In the genomic region with DNA sequence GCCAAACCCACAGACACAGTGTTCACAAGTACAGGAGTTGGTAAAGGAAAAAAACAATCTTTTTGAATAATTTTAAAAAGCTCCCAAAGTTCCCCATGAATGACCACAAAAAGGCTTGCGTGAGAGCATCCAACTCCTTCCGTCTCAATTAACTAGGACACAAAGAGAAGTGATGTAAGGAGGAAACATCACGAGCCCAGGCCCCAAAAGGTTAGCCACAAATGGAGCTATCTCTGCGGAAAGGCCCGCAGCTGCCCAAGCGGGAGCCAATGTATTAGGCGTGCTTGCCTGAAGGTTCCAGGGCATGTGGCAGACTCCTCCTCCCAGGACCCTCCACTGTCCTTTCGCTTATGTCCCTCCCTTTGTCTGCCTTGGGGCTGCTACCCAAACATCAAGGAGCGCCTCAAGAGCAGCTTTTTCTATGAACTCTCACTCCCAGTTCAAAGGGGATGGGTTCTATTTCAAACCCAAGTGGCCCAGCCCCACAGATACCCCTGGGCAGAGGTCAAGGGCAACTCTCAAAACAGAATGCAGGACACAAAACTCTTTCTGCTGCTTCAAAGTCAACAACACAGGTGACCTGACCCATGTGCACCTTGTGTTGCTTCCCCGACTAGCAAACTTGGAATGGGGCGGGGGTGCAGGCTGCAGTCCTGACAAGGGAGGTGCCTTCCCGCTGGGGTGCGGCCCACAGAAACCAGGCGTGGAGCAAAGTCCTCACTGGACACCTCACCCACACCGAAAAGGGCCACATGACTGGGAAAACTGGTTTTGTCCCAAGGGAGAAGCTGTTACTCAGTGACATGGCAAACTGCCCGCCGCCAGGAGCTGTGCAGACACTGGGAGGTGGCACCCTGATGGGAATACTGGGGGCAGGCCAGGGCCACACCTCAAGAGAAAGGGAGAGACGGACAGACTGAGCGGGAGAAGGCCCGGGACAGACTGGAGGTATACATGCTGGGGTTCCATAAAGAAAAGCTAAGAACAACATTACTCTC, we compare ENCODE assay signal across 8 cellular contexts. TPM values are rescaled to one million over a fixed set of nuclear protein-coding genes. Genes with fewer than 3 reads are reported as not detected.
DNase-seq lines count a peak whose midpoint lies in the region; ATAC-seq and TF ChIP-seq lines count a peak whose summit lies in the region.

No MANE protein-coding gene starts in this region.

- no peak overlapping the region for H2AK5ac ChIP-seq in IMR-90 (ENCODE audit: low read depth, low read length)

- H3K36me3 ChIP-seq in IMR-90 (ENCODE audit: control insufficient read depth, insufficient read depth, low read length): peaks cover 19% of the 10 kb centered on the region
- peaks cover 27% of the 10 kb centered on the region for H3K36me3 ChIP-seq in left ventricle myocardium inferior

- H2BK5ac ChIP-seq in IMR-90 (ENCODE audit: low read depth, low read length, poor library complexity, severe bottlenecking): no peak overlapping the region

- CTCF ChIA-PET in IMR-90 (lab: Yijun Ruan, JAX): interaction anchor here (1.2 kb wide), 1 partner anchor 16 kb away, joined by 3 read pairs; no protein-coding TSS in a partner anchor

- no peak overlapping the region for H4K8ac ChIP-seq in IMR-90 (ENCODE audit: low read depth in 2 of 2, low read length in 2 of 2)

- H3K4me3 ChIP-seq in IMR-90 (ENCODE audit: insufficient read depth, low read depth, low read length) (no peak overlapping the region), left ventricle myocardium inferior (no peak overlapping the region)

- H3K14ac ChIP-seq in IMR-90 (replicated peaks; ENCODE audit: low read depth, low read length): no peak overlapping the region

- no peak for ATAC-seq in IMR-90 (ENCODE audit: low read depth)
- ATAC-seq in stimulated activated memory B cell treated with anti-CD40 and anti-IgM and Interleukin-4, amounts not matched to agents 10 μg/mL and 1 μg/mL and 100 μg/mL, for 72 hours: no peak
- ATAC-seq in HG03565 (IDR thresholded peaks at IDR 0.05; ENCODE audit: unreplicated experiment): no peak

- peaks cover 51 to 80% of the 10 kb centered on the region in 2 experiments for H3K79me1 ChIP-seq in IMR-90 (ENCODE audit: low read depth in 1 of 2, low read length in 2 of 2)

- no peak overlapping the region for H2BK20ac ChIP-seq in IMR-90 (ENCODE audit: low read depth, low read length)

- H4K91ac ChIP-seq in IMR-90 (ENCODE audit: insufficient read depth, low read depth, low read length): no peak overlapping the region

- no peaks in the 10 kb centered on the region for H3K27me3 Mint-ChIP-seq in activated T-helper 1 cell treated with anti-CD3 and anti-CD28 coated beads, Interleukin-12 subunit alpha, Interleukin-12 subunit beta, Interleukin-2, Interleukin-4 antibody, amounts not matched to agents 30 ng/mL and 10 ng/mL and 1 ng/mL, durations not matched to agents 14 hours and 24 hours and 36 hours (ENCODE audit: insufficient read depth)
- H3K27me3 Mint-ChIP-seq in stimulated activated memory B cell treated with anti-CD40 and anti-IgM and Interleukin-4, amounts not matched to agents 10 μg/mL and 1 μg/mL and 100 μg/mL, for 72 hours: no peaks in the 10 kb centered on the region

- POLR2A ChIA-PET in IMR-90 (lab: Charles Lee; ENCODE audit: unreplicated experiment): no interaction called here

- TF ChIP-seq RAD21 in IMR-90 (IDR thresholded peaks at IDR 0.05; ENCODE audit: low read length): no peak

- H3K4ac ChIP-seq in IMR-90 (ENCODE audit: low read depth, low read length): no peak overlapping the region

- WGBS in IMR-90 (ENCODE audit: extremely low coverage in 2 of 2, insufficient read length in 1 of 2), 2 experiments: 84% methylated on average over 5 of the region's 20 CpGs; no CpG with 5 or more reads in 1 of the 2 experiments

- H3K27ac ChIP-seq in IMR-90 (ENCODE audit: insufficient read depth, low read length): no peak overlapping the region
- H3K27ac ChIP-seq in left ventricle myocardium inferior (replicated peaks): peak overlapping the region; percentile 80

- no peak overlapping the region for H3K56ac ChIP-seq in IMR-90 (ENCODE audit: extremely low read depth, insufficient read depth, low read length)

- H3K27me3 ChIP-seq in IMR-90 (ENCODE audit: control insufficient read depth, insufficient read depth, low read length): no peaks in the 10 kb centered on the region
- no peaks in the 10 kb centered on the region for H3K27me3 ChIP-seq in left ventricle myocardium inferior (ENCODE audit: low read depth)

- TF ChIP-seq POLR2A in IMR-90 (IDR thresholded peaks at IDR 0.05; ENCODE audit: low read depth, low read length): no peak

- H3K4me2 ChIP-seq in IMR-90 (ENCODE audit: low read depth, low read length): no peak overlapping the region

- H3K27ac Mint-ChIP-seq in activated T-helper 1 cell treated with anti-CD3 and anti-CD28 coated beads, Interleukin-12 subunit alpha, Interleukin-12 subunit beta, Interleukin-2, Interleukin-4 antibody, amounts not matched to agents 30 ng/mL and 10 ng/mL and 1 ng/mL, durations not matched to agents 14 hours and 24 hours and 36 hours: peak overlapping the region; percentile 99
- H3K27ac Mint-ChIP-seq in stimulated activated memory B cell treated with anti-CD40 and anti-IgM and Interleukin-4, amounts not matched to agents 10 μg/mL and 1 μg/mL and 100 μg/mL, for 72 hours: peak overlapping the region; percentile 95

- dilution Hi-C loops in IMR-90 (cut with HindIII; ENCODE audit: low sequenced_read_pairs, unreplicated experiment): no loop called here

- intact Hi-C loops in IMR-90 (cut with micrococcal nuclease) (no loop called here), left ventricle myocardium inferior (cut with micrococcal nuclease) (no loop called here)
- intact Hi-C loops in activated T-helper 1 cell treated with anti-CD3 and anti-CD28 coated beads, Interleukin-12 subunit alpha, Interleukin-12 subunit beta, Interleukin-2, Interleukin-4 antibody, amounts not matched to agents 30 ng/mL and 10 ng/mL and 1 ng/mL, durations not matched to agents 14 hours and 24 hours and 36 hours (cut with micrococcal nuclease): loop anchor here (2.0 to 10.0 kb wide), 4 partner anchors 17 to 311 kb away; a partner anchor contains a TSS

- H4K5ac ChIP-seq in IMR-90 (ENCODE audit: low read depth, low read length): no peak overlapping the region

- no peak for DNase-seq in IMR-90
- no peak for DNase-seq in activated T-helper 1 cell treated with anti-CD3 and anti-CD28 coated beads, Interleukin-12 subunit alpha, Interleukin-12 subunit beta, Interleukin-2, Interleukin-4 antibody, amounts not matched to agents 30 ng/mL and 10 ng/mL and 1 ng/mL, durations not matched to agents 14 hours and 24 hours and 36 hours (ENCODE audit: low spot score)
- DNase-seq in left ventricle myocardium inferior: peak; percentile 77
- no peak for DNase-seq in HK-2 (ENCODE audit: unreplicated experiment)
- DNase-seq in DMS53 (lab: John Stamatoyannopoulos, UW): no peak
- no peak for DNase-seq in cerebellum (ENCODE audit: low spot score)

- peak overlapping the region; percentile 33; the same call in 1 of the 2 replicates for H3K23ac ChIP-seq in IMR-90 (ENCODE audit: low read depth, low read length)

- no peaks in the 10 kb centered on the region for H3K9me3 Mint-ChIP-seq in activated T-helper 1 cell treated with anti-CD3 and anti-CD28 coated beads, Interleukin-12 subunit alpha, Interleukin-12 subunit beta, Interleukin-2, Interleukin-4 antibody, amounts not matched to agents 30 ng/mL and 10 ng/mL and 1 ng/mL, durations not matched to agents 14 hours and 24 hours and 36 hours
- no peaks in the 10 kb centered on the region for H3K9me3 Mint-ChIP-seq in stimulated activated memory B cell treated with anti-CD40 and anti-IgM and Interleukin-4, amounts not matched to agents 10 μg/mL and 1 μg/mL and 100 μg/mL, for 72 hours

- TF ChIP-seq CTCF in IMR-90 (conservative IDR thresholded peaks at IDR 0.05; ENCODE audit: low read depth, low read length): no peak
- TF ChIP-seq CTCF in left ventricle myocardium inferior (IDR thresholded peaks at IDR 0.05; ENCODE audit: borderline replicate concordance): no peak

- H3K4me3 Mint-ChIP-seq in activated T-helper 1 cell treated with anti-CD3 and anti-CD28 coated beads, Interleukin-12 subunit alpha, Interleukin-12 subunit beta, Interleukin-2, Interleukin-4 antibody, amounts not matched to agents 30 ng/mL and 10 ng/mL and 1 ng/mL, durations not matched to agents 14 hours and 24 hours and 36 hours: peak overlapping the region; percentile 93
- H3K4me3 Mint-ChIP-seq in stimulated activated memory B cell treated with anti-CD40 and anti-IgM and Interleukin-4, amounts not matched to agents 10 μg/mL and 1 μg/mL and 100 μg/mL, for 72 hours: peak overlapping the region; percentile 4

- no peak overlapping the region for H3K18ac ChIP-seq in IMR-90 (ENCODE audit: low read depth, low read length)

- no peak overlapping the region for H2BK15ac ChIP-seq in IMR-90 (ENCODE audit: low read depth, low read length)

- no peak overlapping the region for H3K9ac ChIP-seq in IMR-90 (ENCODE audit: low read depth, low read length)

- H3K9me1 ChIP-seq in IMR-90 (ENCODE audit: insufficient read depth, low read length): peaks cover 27% of the 10 kb centered on the region

- BruUV-seq in IMR-90 (replicated peaks; lab: Mats Ljungman, UMichigan): no TSS peak

- H4K20me1 ChIP-seq in IMR-90 (ENCODE audit: insufficient read depth, low read length): peaks cover 65% of the 10 kb centered on the region

- H3K4me1 ChIP-seq in IMR-90 (ENCODE audit: control insufficient read depth, insufficient read depth, low read length) (peaks cover 7% of the 10 kb centered on the region; the same call in 1 of the 2 replicates), left ventricle myocardium inferior (peaks cover 70% of the 10 kb centered on the region)

- peak overlapping the region; percentile 43 for H2AFZ ChIP-seq in IMR-90 (replicated peaks; ENCODE audit: low read length, poor library complexity)

- H2BK120ac ChIP-seq in IMR-90 (ENCODE audit: low read depth, low read length): no peak overlapping the region

- H2AK9ac ChIP-seq in IMR-90 (replicated peaks; ENCODE audit: low read depth, low read length, poor library complexity): peak overlapping the region; percentile 19

- in situ Hi-C loops in IMR-90 (cut with MboI; ENCODE audit: low sequenced_read_pairs): no loop called here

- H3K9me3 ChIP-seq in IMR-90 (ENCODE audit: control insufficient read depth, insufficient read depth, low read length) (no peaks in the 10 kb centered on the region), left ventricle myocardium inferior (replicated peaks) (no peaks in the 10 kb centered on the region)

- H3K4me1 Mint-ChIP-seq in activated T-helper 1 cell treated with anti-CD3 and anti-CD28 coated beads, Interleukin-12 subunit alpha, Interleukin-12 subunit beta, Interleukin-2, Interleukin-4 antibody, amounts not matched to agents 30 ng/mL and 10 ng/mL and 1 ng/mL, durations not matched to agents 14 hours and 24 hours and 36 hours (ENCODE audit: low read depth): peaks cover 60% of the 10 kb centered on the region
- H3K4me1 Mint-ChIP-seq in stimulated activated memory B cell treated with anti-CD40 and anti-IgM and Interleukin-4, amounts not matched to agents 10 μg/mL and 1 μg/mL and 100 μg/mL, for 72 hours: peaks cover 61% of the 10 kb centered on the region

- peaks cover 40% of the 10 kb centered on the region for H3K36me3 Mint-ChIP-seq in activated T-helper 1 cell treated with anti-CD3 and anti-CD28 coated beads, Interleukin-12 subunit alpha, Interleukin-12 subunit beta, Interleukin-2, Interleukin-4 antibody, amounts not matched to agents 30 ng/mL and 10 ng/mL and 1 ng/mL, durations not matched to agents 14 hours and 24 hours and 36 hours (ENCODE audit: low read depth)
- peaks cover 23% of the 10 kb centered on the region for H3K36me3 Mint-ChIP-seq in stimulated activated memory B cell treated with anti-CD40 and anti-IgM and Interleukin-4, amounts not matched to agents 10 μg/mL and 1 μg/mL and 100 μg/mL, for 72 hours

RNA-seq across cellular contexts. Expression of a gene that starts 17.6 kb away (rescaled TPM):
- total RNA-seq in IMR-90 (2012; rRNA removed) (3.9 and 5.3 TPM in 2 replicates), left ventricle myocardium inferior (22.1 TPM), cerebellum (16.8 TPM)
- 8.9 and 9.3 TPM in 2 replicates for polyA plus RNA-seq in IMR-90 (2012; rRNA removed)
- polyA plus RNA-seq in IMR-90 (2012; cell fraction: cytosol; rRNA removed): 5.1 and 5.9 TPM in 2 replicates
- polyA plus RNA-seq in IMR-90 (2012; cell fraction: nucleus; rRNA removed; ENCODE audit: low replicate concordance): 8.7 and 14.9 TPM in 2 replicates
- total RNA-seq in activated T-helper 1 cell treated with anti-CD3 and anti-CD28 coated beads, Interleukin-12 subunit alpha, Interleukin-12 subunit beta, Interleukin-2, Interleukin-4 antibody, amounts not matched to agents 30 ng/mL and 10 ng/mL and 1 ng/mL, durations not matched to agents 14 hours and 24 hours and 36 hours: 111 and 114 TPM in 2 replicates

RNA-seq across cellular contexts. Expression of a gene that starts 34.6 kb away (rescaled TPM):
- total RNA-seq in IMR-90 (2012; rRNA removed): 184 and 192 TPM in 2 replicates
- 137 and 165 TPM in 2 replicates for polyA plus RNA-seq in IMR-90 (2012; rRNA removed)
- polyA plus RNA-seq in IMR-90 (2012; cell fraction: cytosol; rRNA removed): 96.8 and 106 TPM in 2 replicates
- polyA plus RNA-seq in IMR-90 (2012; cell fraction: nucleus; rRNA removed; ENCODE audit: low replicate concordance): 45.0 and 63.3 TPM in 2 replicates
- 141 and 142 TPM in 2 replicates for total RNA-seq in activated T-helper 1 cell treated with anti-CD3 and anti-CD28 coated beads, Interleukin-12 subunit alpha, Interleukin-12 subunit beta, Interleukin-2, Interleukin-4 antibody, amounts not matched to agents 30 ng/mL and 10 ng/mL and 1 ng/mL, durations not matched to agents 14 hours and 24 hours and 36 hours
- total RNA-seq in left ventricle myocardium inferior: 42.5 TPM
- total RNA-seq in cerebellum: 47.5 TPM

RNA-seq across cellular contexts. Expression of a gene that starts 47.6 kb away (rescaled TPM):
- total RNA-seq in IMR-90 (2012; rRNA removed) (9.2 and 10.6 TPM in 2 replicates), left ventricle myocardium inferior (27.1 TPM), cerebellum (12.2 TPM)
- 25.7 and 48.9 TPM in 2 replicates for polyA plus RNA-seq in IMR-90 (2012; rRNA removed)
- 61.5 and 62.1 TPM in 2 replicates for polyA plus RNA-seq in IMR-90 (2012; cell fraction: cytosol; rRNA removed)
- polyA plus RNA-seq in IMR-90 (2012; cell fraction: nucleus; rRNA removed; ENCODE audit: low replicate concordance): 7.7 and 30.6 TPM in 2 replicates
- total RNA-seq in activated T-helper 1 cell treated with anti-CD3 and anti-CD28 coated beads, Interleukin-12 subunit alpha, Interleukin-12 subunit beta, Interleukin-2, Interleukin-4 antibody, amounts not matched to agents 30 ng/mL and 10 ng/mL and 1 ng/mL, durations not matched to agents 14 hours and 24 hours and 36 hours: 51.0 and 52.1 TPM in 2 replicates
